Comparison of ENCODE assay signal across 1 cellular context in the genomic region with DNA sequence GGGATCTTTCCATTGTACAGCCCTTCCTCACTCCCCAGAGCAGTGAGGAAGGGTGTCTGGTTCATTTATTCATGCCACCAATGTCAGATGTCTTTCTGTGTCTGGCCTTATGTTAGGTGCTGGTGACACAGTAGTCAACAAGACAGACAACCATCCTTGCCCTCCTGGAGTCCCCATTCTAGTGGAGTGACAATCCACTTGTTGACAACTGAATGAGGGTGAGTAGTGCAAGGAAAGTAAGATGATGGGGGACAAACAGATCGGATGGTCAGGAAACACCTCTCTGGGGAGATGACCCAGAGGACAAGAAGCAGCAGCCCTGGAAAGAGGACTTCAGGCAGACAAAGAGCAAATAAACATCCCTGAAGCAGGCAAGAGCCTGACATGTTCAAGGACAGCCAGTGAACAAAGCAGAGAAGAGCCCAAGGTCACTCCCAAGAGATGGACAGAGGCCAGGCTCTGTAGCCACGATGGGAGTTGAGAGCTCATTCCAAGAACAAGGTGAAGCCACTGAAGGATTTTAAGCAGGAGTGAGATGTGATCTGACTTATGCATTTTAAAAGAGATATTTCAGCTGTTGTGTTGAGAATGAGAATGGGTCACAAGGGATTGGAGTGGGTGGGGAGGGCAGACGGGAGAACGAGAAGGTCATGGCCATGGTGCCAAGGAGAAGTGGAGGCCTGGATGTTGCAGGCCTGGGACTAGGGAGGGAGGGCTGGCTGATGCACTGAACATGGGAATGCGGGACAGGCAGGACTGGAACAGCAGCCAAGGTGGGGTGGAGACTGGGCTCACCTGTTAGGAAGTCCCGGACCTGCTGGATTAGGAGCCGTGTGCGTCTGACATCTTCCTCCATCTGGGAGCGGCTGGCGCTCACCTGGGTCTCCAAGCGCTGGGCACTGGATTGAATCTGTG.
TF ChIP-seq lines count a peak whose summit lies in the region.

No MANE protein-coding gene starts in this region.

TF ChIP-seq in HepG2, 621 proteins besides CTCF, POLR2A, EP300 and RAD21:
- TF ChIP-seq ZNF530 (CRISPR knock-in tag; IDR thresholded peaks at IDR 0.05; ENCODE audit: low read depth), result no peak
- TF ChIP-seq GATAD2A (CRISPR knock-in tag; IDR thresholded peaks at IDR 0.05), result peak; percentile 32; the same call in 1 of the 2 replicates
- TF ChIP-seq PCBP1 (IDR thresholded peaks at IDR 0.05; ENCODE audit: borderline replicate concordance, low read depth, low read length), result no peak
- TF ChIP-seq, protein P1, sequence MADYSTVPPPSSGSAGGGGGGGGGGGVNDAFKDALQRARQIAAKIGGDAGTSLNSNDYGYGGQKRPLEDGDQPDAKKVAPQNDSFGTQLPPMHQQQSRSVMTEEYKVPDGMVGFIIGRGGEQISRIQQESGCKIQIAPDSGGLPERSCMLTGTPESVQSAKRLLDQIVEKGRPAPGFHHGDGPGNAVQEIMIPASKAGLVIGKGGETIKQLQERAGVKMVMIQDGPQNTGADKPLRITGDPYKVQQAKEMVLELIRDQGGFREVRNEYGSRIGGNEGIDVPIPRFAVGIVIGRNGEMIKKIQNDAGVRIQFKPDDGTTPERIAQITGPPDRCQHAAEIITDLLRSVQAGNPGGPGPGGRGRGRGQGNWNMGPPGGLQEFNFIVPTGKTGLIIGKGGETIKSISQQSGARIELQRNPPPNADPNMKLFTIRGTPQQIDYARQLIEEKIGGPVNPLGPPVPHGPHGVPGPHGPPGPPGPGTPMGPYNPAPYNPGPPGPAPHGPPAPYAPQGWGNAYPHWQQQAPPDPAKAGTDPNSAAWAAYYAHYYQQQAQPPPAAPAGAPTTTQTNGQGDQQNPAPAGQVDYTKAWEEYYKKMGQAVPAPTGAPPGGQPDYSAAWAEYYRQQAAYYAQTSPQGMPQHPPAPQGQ (CRISPR knock-in tag; IDR thresholded peaks at IDR 0.05; ENCODE audit: borderline replicate concordance), result no peak
- peak; percentile 77 for TF ChIP-seq BCL6 (CRISPR knock-in tag; IDR thresholded peaks at IDR 0.05)
- no peak for TF ChIP-seq SOX13 (IDR thresholded peaks at IDR 0.05)
- TF ChIP-seq SOX13 (CRISPR knock-in tag; conservative IDR thresholded peaks at IDR 0.05 in 1 of 2, IDR thresholded peaks at IDR 0.05 in 1 of 2), result peak in 1 of 2 experiments; percentile 19; a peak in 1 of 4 replicates
- peak; percentile 42; the same call in 1 of the 2 replicates for TF ChIP-seq RARA (CRISPR knock-in tag; IDR thresholded peaks at IDR 0.05)
- no peak for TF ChIP-seq ZFX (CRISPR knock-in tag; IDR thresholded peaks at IDR 0.05; ENCODE audit: low read depth)
- TF ChIP-seq, protein P2, sequence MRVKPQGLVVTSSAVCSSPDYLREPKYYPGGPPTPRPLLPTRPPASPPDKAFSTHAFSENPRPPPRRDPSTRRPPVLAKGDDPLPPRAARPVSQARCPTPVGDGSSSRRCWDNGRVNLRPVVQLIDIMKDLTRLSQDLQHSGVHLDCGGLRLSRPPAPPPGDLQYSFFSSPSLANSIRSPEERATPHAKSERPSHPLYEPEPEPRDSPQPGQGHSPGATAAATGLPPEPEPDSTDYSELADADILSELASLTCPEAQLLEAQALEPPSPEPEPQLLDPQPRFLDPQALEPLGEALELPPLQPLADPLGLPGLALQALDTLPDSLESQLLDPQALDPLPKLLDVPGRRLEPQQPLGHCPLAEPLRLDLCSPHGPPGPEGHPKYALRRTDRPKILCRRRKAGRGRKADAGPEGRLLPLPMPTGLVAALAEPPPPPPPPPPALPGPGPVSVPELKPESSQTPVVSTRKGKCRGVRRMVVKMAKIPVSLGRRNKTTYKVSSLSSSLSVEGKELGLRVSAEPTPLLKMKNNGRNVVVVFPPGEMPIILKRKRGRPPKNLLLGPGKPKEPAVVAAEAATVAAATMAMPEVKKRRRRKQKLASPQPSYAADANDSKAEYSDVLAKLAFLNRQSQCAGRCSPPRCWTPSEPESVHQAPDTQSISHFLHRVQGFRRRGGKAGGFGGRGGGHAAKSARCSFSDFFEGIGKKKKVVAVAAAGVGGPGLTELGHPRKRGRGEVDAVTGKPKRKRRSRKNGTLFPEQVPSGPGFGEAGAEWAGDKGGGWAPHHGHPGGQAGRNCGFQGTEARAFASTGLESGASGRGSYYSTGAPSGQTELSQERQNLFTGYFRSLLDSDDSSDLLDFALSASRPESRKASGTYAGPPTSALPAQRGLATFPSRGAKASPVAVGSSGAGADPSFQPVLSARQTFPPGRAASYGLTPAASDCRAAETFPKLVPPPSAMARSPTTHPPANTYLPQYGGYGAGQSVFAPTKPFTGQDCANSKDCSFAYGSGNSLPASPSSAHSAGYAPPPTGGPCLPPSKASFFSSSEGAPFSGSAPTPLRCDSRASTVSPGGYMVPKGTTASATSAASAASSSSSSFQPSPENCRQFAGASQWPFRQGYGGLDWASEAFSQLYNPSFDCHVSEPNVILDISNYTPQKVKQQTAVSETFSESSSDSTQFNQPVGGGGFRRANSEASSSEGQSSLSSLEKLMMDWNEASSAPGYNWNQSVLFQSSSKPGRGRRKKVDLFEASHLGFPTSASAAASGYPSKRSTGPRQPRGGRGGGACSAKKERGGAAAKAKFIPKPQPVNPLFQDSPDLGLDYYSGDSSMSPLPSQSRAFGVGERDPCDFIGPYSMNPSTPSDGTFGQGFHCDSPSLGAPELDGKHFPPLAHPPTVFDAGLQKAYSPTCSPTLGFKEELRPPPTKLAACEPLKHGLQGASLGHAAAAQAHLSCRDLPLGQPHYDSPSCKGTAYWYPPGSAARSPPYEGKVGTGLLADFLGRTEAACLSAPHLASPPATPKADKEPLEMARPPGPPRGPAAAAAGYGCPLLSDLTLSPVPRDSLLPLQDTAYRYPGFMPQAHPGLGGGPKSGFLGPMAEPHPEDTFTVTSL (CRISPR knock-in tag; IDR thresholded peaks at IDR 0.05; ENCODE audit: borderline replicate concordance), result no peak
